Comparison of ENCODE assay signal across 8 cellular contexts in genomic region chr1:64967381-64967780, GRCh38. TPM values are rescaled to one million over a fixed set of nuclear protein-coding genes. Genes with fewer than 3 reads are reported as not detected.
DNase-seq lines count a peak whose midpoint lies in the region; ATAC-seq and TF ChIP-seq lines count a peak whose summit lies in the region.

No MANE protein-coding gene starts in this region.

- POLR2A ChIA-PET in PC-9 (lab: Charles Lee; ENCODE audit: unreplicated experiment), result interaction anchor here (0.6 to 0.9 kb wide), 2 partner anchors 69 kb away, joined by 3 to 7 read pairs; no protein-coding TSS in a partner anchor

- H3K4me1 ChIP-seq in PC-9 (replicated peaks; ENCODE audit: insufficient read depth), result peaks cover 19% of the 10 kb centered on the region
- H3K4me1 ChIP-seq in endocrine pancreas (ENCODE audit: control insufficient read depth, insufficient read depth, low read length), result peaks cover 10% of the 10 kb centered on the region
- peaks cover 29% of the 10 kb centered on the region for H3K4me1 ChIP-seq in psoas muscle
- no peaks in the 10 kb centered on the region for H3K4me1 ChIP-seq in prostate gland (replicated peaks)

- H3K79me2 ChIP-seq in PC-9 (ENCODE audit: low read depth), result peaks cover 34% of the 10 kb centered on the region

- no TSS peak for BruUV-seq in PC-9 (replicated peaks; lab: Mats Ljungman, UMichigan)

- DNase-seq in GM03348 (ENCODE audit: low spot score) (peak; percentile 9), PC-9 (no peak), psoas muscle (no peak), GOT3 (lab: John Stamatoyannopoulos, UW) (no peak), prostate gland (ENCODE audit: low spot score) (no peak), retina (no peak)

- H3K36me3 ChIP-seq in PC-9 (ENCODE audit: low read depth) (no peaks in the 10 kb centered on the region), endocrine pancreas (ENCODE audit: control insufficient read depth, insufficient read depth, low read length) (no peaks in the 10 kb centered on the region), psoas muscle (ENCODE audit: insufficient read depth in 1 of 2, low read depth in 1 of 2) (no peaks in the 10 kb centered on the region), prostate gland (no peaks in the 10 kb centered on the region)

- H3K27me3 ChIP-seq in PC-9 (ENCODE audit: insufficient read depth, low read depth), result no peaks in the 10 kb centered on the region
- no peaks in the 10 kb centered on the region for H3K27me3 ChIP-seq in endocrine pancreas (ENCODE audit: control insufficient read depth, insufficient read depth, low read length)
- H3K27me3 ChIP-seq in psoas muscle (ENCODE audit: insufficient read depth in 3 of 3, low read length in 2 of 3), result no peaks in the 10 kb centered on the region
- H3K27me3 ChIP-seq in prostate gland (replicated peaks; ENCODE audit: insufficient read depth), result no peaks in the 10 kb centered on the region

- H3K9ac ChIP-seq in endocrine pancreas (ENCODE audit: control insufficient read depth, insufficient read depth, low read length), result no peak overlapping the region

- H3K9me2 ChIP-seq in PC-9 (ENCODE audit: insufficient read depth), result no peaks in the 10 kb centered on the region

- H3K4me3 ChIP-seq in PC-9, result no peak overlapping the region
- H3K4me3 ChIP-seq in endocrine pancreas (ENCODE audit: control insufficient read depth, insufficient read depth, low read length), result peak overlapping the region; percentile 79
- peak overlapping the region; percentile 88 for H3K4me3 ChIP-seq in psoas muscle
- H3K4me3 ChIP-seq in prostate gland, result no peak overlapping the region

- no peaks in the 10 kb centered on the region for H3F3A ChIP-seq in PC-9 (ENCODE audit: insufficient read depth, low read depth)

- H3K27ac ChIP-seq in PC-9 (no peak overlapping the region), psoas muscle (peak overlapping the region; percentile 98), prostate gland (peak overlapping the region in 1 of 2 donors; percentile 80)

- peak in 1 of 4 donors; percentile 31 for ATAC-seq in psoas muscle
- no peak for ATAC-seq in GM21717 (IDR thresholded peaks at IDR 0.05; ENCODE audit: unreplicated experiment)

- H2AFZ ChIP-seq in PC-9, result no peak overlapping the region

- H3K9me3 ChIP-seq in PC-9 (ENCODE audit: insufficient read depth, low read depth), result no peaks in the 10 kb centered on the region
- no peaks in the 10 kb centered on the region for H3K9me3 ChIP-seq in endocrine pancreas (ENCODE audit: control insufficient read depth, low read length)
- no peaks in the 10 kb centered on the region for H3K9me3 ChIP-seq in psoas muscle
- H3K9me3 ChIP-seq in prostate gland, result no peaks in the 10 kb centered on the region

- no peak for TF ChIP-seq POLR2A in prostate gland (IDR thresholded peaks at IDR 0.05)

- CTCF ChIA-PET in PC-9 (lab: Charles Lee), result interaction anchor here (0.5 to 1.0 kb wide), 2 partner anchors 106 to 142 kb away, joined by 5 to 6 read pairs; no protein-coding TSS in a partner anchor

- intact Hi-C loops in PC-9 (cut with micrococcal nuclease; ENCODE audit: unreplicated experiment), result loop anchor here (2.0 to 10.0 kb wide), 3 partner anchors 51 to 207 kb away; no protein-coding TSS in a partner anchor
- intact Hi-C loops in psoas muscle (cut with DNase I), result loop anchor here (5.0 kb wide), 5 partner anchors 35 to 1330 kb away; no protein-coding TSS in a partner anchor
- intact Hi-C loops in prostate gland (cut with DNase I), result loop anchor here (5.0 to 10.0 kb wide), 3 partner anchors 35 to 95 kb away; no protein-coding TSS in a partner anchor

- 31 to 48% (median 37%) methylated on average over 6 of the region's 6 CpGs for WGBS in psoas muscle, 3 donors
- WGBS in prostate gland, result 56% methylated on average over 6 of the region's 6 CpGs

- TF ChIP-seq CTCF in PC-9 (conservative IDR thresholded peaks at IDR 0.05) (no peak), psoas muscle (IDR thresholded peaks at IDR 0.05) (no peak), prostate gland (IDR thresholded peaks at IDR 0.05) (no peak)

- peak overlapping the region; percentile 85 for H3K4me2 ChIP-seq in PC-9

- peaks cover 12% of the 10 kb centered on the region for H4K20me1 ChIP-seq in PC-9 (ENCODE audit: insufficient read depth)

RNA-seq across cellular contexts. Expression of gene JAK1, which starts 1.0 kb away (rescaled TPM):
- total RNA-seq in PC-9 (2021) (88.5 and 97.9 TPM in 2 replicates), psoas muscle (100 to 1,000 TPM; 101 to 137 (median 119) TPM), prostate gland (100 to 1,000 TPM in 1 of 2 donors, 10 to 100 TPM in 1; 66.3 to 115 TPM)
- 10 to 100 TPM; 33.7 to 80.3 (median 34.0) TPM for polyA plus RNA-seq in psoas muscle

Comparison
In these comparisons a context has a peak if more than half of its experiments do, and no peak if none do; other contexts are left out.
1. H3K4me3 ChIP-seq: peak in endocrine pancreas (single experiment) and psoas muscle (single experiment); none in PC-9 (single experiment) and prostate gland (0 of 2).